In the genomic region with DNA sequence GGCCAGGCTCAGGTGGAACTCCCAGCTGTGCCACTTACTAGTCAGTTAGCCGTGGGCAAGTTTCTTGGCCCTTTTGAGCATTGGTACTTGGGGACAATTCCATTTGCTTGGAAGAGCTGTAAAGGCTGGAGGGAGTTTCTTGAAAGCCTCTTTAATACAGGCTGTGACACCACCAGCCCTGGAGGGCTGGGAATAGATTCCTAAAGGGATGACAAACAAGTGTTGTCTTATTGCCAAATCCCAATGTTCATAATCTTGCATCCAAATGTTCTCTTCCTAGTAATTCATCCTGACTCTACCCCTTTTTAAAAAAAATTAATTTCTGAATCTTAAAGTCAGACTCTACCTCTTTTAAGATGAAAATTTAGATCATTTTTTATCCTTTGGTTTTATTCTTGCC, we compare ENCODE assay signal across 15 cellular contexts. TPM values are rescaled to one million over a fixed set of nuclear protein-coding genes. Genes with fewer than 3 reads are reported as not detected.
DNase-seq lines count a peak whose midpoint lies in the region; ATAC-seq, FAIRE-seq and TF ChIP-seq lines count a peak whose summit lies in the region.
"Had no signal": no experiment of that assay in that cellular context is flagged by ENCODE, and none has a peak within 500 bp of the region (broad histone marks: within the 10 kb centered on the region; RNA-seq: fewer than 3 reads in every experiment).

No MANE protein-coding gene starts in this region.

- H3K9me3 Mint-ChIP-seq in activated naive CD8-positive, alpha-beta T cell treated with anti-CD3 and anti-CD28 coated beads, Interleukin-2, amount 50 U/mL, for 24 hours = no peaks in the 10 kb centered on the region
- H3K9me3 Mint-ChIP-seq: CD14-positive monocyte; CD8-positive, alpha-beta memory T cell had no signal

- H3K4me3 Mint-ChIP-seq in activated naive CD8-positive, alpha-beta T cell treated with anti-CD3 and anti-CD28 coated beads, Interleukin-2, amount 50 U/mL, for 24 hours = no peak overlapping the region
- H3K4me3 Mint-ChIP-seq: CD14-positive monocyte; CD8-positive, alpha-beta memory T cell had no signal

- no peak overlapping the region for H3K27ac Mint-ChIP-seq in activated naive CD8-positive, alpha-beta T cell treated with anti-CD3 and anti-CD28 coated beads, Interleukin-2, amount 50 U/mL, for 24 hours

- H3K9me3 ChIP-seq in GM23248 (ENCODE audit: low read depth) (no peaks in the 10 kb centered on the region), endothelial cell of umbilical vein (replicated peaks; ENCODE audit: control insufficient read depth, insufficient read depth, low read length) (no peaks in the 10 kb centered on the region), osteoblast (ENCODE audit: low read depth, low read length) (no peaks in the 10 kb centered on the region)
- H3K9me3 ChIP-seq: Caco-2 had no signal

- H2AFZ ChIP-seq in GM23248 (no peak overlapping the region), endothelial cell of umbilical vein (ENCODE audit: low read depth, low read length) (no peak overlapping the region), osteoblast (ENCODE audit: low read length) (no peak overlapping the region)

- peaks cover 48% of the 10 kb centered on the region for H3K36me3 Mint-ChIP-seq in activated naive CD8-positive, alpha-beta T cell treated with anti-CD3 and anti-CD28 coated beads, Interleukin-2, amount 50 U/mL, for 24 hours (ENCODE audit: low read depth)

- in situ Hi-C loops in GM23248 (cut with MboI) = no loop called here

- dilution Hi-C loops in endothelial cell of umbilical vein (cut with MboI; ENCODE audit: extremely low pct_ligation_motif_present, low sequenced_read_pairs) = no loop called here

- H3K27me3 Mint-ChIP-seq in activated naive CD8-positive, alpha-beta T cell treated with anti-CD3 and anti-CD28 coated beads, Interleukin-2, amount 50 U/mL, for 24 hours = no peaks in the 10 kb centered on the region
- H3K27me3 Mint-ChIP-seq: CD8-positive, alpha-beta memory T cell had no signal

- peaks cover 2% of the 10 kb centered on the region for H3K4me1 Mint-ChIP-seq in activated naive CD8-positive, alpha-beta T cell treated with anti-CD3 and anti-CD28 coated beads, Interleukin-2, amount 50 U/mL, for 24 hours
- H3K4me1 Mint-ChIP-seq: CD8-positive, alpha-beta memory T cell had no signal

- no peaks in the 10 kb centered on the region for H3K9me2 ChIP-seq in GM23248 (ENCODE audit: insufficient read depth)

- H3K79me2 ChIP-seq in GM23248 (ENCODE audit: insufficient read depth) = no peaks in the 10 kb centered on the region
- no peaks in the 10 kb centered on the region for H3K79me2 ChIP-seq in endothelial cell of umbilical vein (ENCODE audit: control insufficient read depth, insufficient read depth, low read length)
- no peaks in the 10 kb centered on the region for H3K79me2 ChIP-seq in osteoblast (ENCODE audit: insufficient read depth, low read length)

- H3K36me3 ChIP-seq in GM23248 (ENCODE audit: low read depth) (peaks cover 20% of the 10 kb centered on the region), endothelial cell of umbilical vein (ENCODE audit: control insufficient read depth in 2 of 2, extremely low read depth in 1 of 2, insufficient read depth in 2 of 2, low read length in 2 of 2) (peaks cover 18 to 51% of the 10 kb centered on the region in 2 experiments), osteoblast (ENCODE audit: insufficient read depth, low read length) (peaks cover 51% of the 10 kb centered on the region)

- FAIRE-seq in endothelial cell of umbilical vein (lab: Jason Lieb, UNC) = peak; percentile 67

- no peak overlapping the region for H3K9ac ChIP-seq in GM23248
- H3K9ac ChIP-seq in endothelial cell of umbilical vein (replicated peaks; ENCODE audit: extremely low read depth, insufficient read depth, low read length) = no peak overlapping the region

- no peaks in the 10 kb centered on the region for H3K27me3 ChIP-seq in GM23248 (replicated peaks; ENCODE audit: insufficient read depth)
- no peaks in the 10 kb centered on the region for H3K27me3 ChIP-seq in endothelial cell of umbilical vein (ENCODE audit: control insufficient read depth in 2 of 2, insufficient read depth in 2 of 2, low read length in 2 of 2)
- H3K27me3 ChIP-seq in osteoblast (ENCODE audit: insufficient read depth, low read length) = no peaks in the 10 kb centered on the region

- no peak for ATAC-seq in SK-N-SH treated with all-trans-retinoic acid at 6 μM for 48 hours
- no peak for ATAC-seq in activated naive CD8-positive, alpha-beta T cell treated with anti-CD3 and anti-CD28 coated beads, Interleukin-2, amount 50 U/mL, for 24 hours

- H3K9me1 ChIP-seq in endothelial cell of umbilical vein (replicated peaks; ENCODE audit: control insufficient read depth, extremely low read depth, insufficient read depth, low read length) = no peaks in the 10 kb centered on the region

- H3K4me1 ChIP-seq in GM23248 (ENCODE audit: insufficient read depth) (no peaks in the 10 kb centered on the region), endothelial cell of umbilical vein (ENCODE audit: control insufficient read depth, extremely low read depth, insufficient read depth, low read length) (no peaks in the 10 kb centered on the region), osteoblast (ENCODE audit: insufficient read depth, low read length) (no peaks in the 10 kb centered on the region)
- H3K4me1 ChIP-seq: Caco-2 had no signal

- no peak overlapping the region for H3K4me3 ChIP-seq in GM23248
- H3K4me3 ChIP-seq in endothelial cell of umbilical vein (replicated peaks in 1 of 3; ENCODE audit: insufficient read depth in 1 of 3, low read depth in 1 of 3, low read length in 3 of 3) = no peak overlapping the region
- no peak overlapping the region for H3K4me3 ChIP-seq in osteoblast (ENCODE audit: insufficient read depth, low read length)

- no TSS peak for BruUV-seq in endothelial cell of umbilical vein (replicated peaks; lab: Mats Ljungman, UMichigan)

- H4K20me1 ChIP-seq in GM23248 (ENCODE audit: insufficient read depth) (no peaks in the 10 kb centered on the region), endothelial cell of umbilical vein (replicated peaks; ENCODE audit: control insufficient read depth, extremely low read depth, insufficient read depth, low read length) (no peaks in the 10 kb centered on the region), osteoblast (ENCODE audit: insufficient read depth, low read length) (no peaks in the 10 kb centered on the region)

- POLR2A ChIA-PET in endothelial cell of umbilical vein (lab: Charles Lee) = no interaction called here

- 33 to 48% methylated on average over 1 of the region's 1 CpG for WGBS in GM23248 (ENCODE audit: low coverage in 1 of 2, low lambda C conversion rate in 2 of 2, missing lambda C conversion rate in 2 of 2), 2 experiments

- no peak for TF ChIP-seq CTCF in endothelial cell of umbilical vein (IDR thresholded peaks at IDR 0.05; ENCODE audit: extremely low read depth in 1 of 2, insufficient read depth in 1 of 2, low read depth in 1 of 2, low read length in 2 of 2)
- no peak for TF ChIP-seq CTCF in osteoblast (IDR thresholded peaks at IDR 0.05; ENCODE audit: extremely low read depth, low read depth, low read length)

- intact Hi-C loops in endothelial cell of umbilical vein (cut with micrococcal nuclease) = no loop called here

- no peak for TF ChIP-seq POLR2A in endothelial cell of umbilical vein (IDR thresholded peaks at IDR 0.05; ENCODE audit: low read depth, low read length)

- DNase-seq in AG08395 (ENCODE audit: low spot score) (peak; percentile 41), GM23248 (peak; percentile 41), endothelial cell of umbilical vein (ENCODE audit: low read depth, low spot score) (no peak), osteoblast (ENCODE audit: insufficient read length, low spot score, missing footprints) (peak; percentile 48), NCI-H82 (lab: John Stamatoyannopoulos, UW) (no peak)
- DNase-seq in activated naive CD8-positive, alpha-beta T cell treated with anti-CD3 and anti-CD28 coated beads, Interleukin-2, amount 50 U/mL, for 24 hours = no peak
- DNase-seq: ACHN; Caco-2; CD8-positive, alpha-beta memory T cell; DND-41; GDM1; H7 had no signal

- no peak overlapping the region for H3K4me2 ChIP-seq in GM23248 (ENCODE audit: unreplicated experiment)
- H3K4me2 ChIP-seq in endothelial cell of umbilical vein (ENCODE audit: insufficient read depth, low read length) = no peak overlapping the region
- H3K4me2 ChIP-seq in osteoblast (ENCODE audit: insufficient read depth, low read length) = no peak overlapping the region

- H3F3A ChIP-seq in GM23248 (ENCODE audit: insufficient read depth) = no peaks in the 10 kb centered on the region

- H3K27ac ChIP-seq in GM23248 (no peak overlapping the region), endothelial cell of umbilical vein (ENCODE audit: insufficient read depth, low read depth, low read length) (no peak overlapping the region), osteoblast (ENCODE audit: low read depth, low read length) (no peak overlapping the region)
- H3K27ac ChIP-seq: HL-60 had no signal

- CTCF ChIA-PET in endothelial cell of umbilical vein (lab: Charles Lee) = interaction anchor here (0.5 to 1.3 kb wide), 3 partner anchors 17 to 737 kb away, joined by 3 to 5 read pairs (median 4); no protein-coding TSS in a partner anchor

TF ChIP-seq in SK-N-SH treated with all-trans-retinoic acid at 6 μM for 48 hours, 23 proteins besides CTCF, POLR2A, EP300 and RAD21 (continues in another document):
- no peak for TF ChIP-seq ZNF8 (CRISPR knock-in tag; IDR thresholded peaks at IDR 0.05)

RNA-seq across cellular contexts. Expression of a gene that starts 14.6 kb away (rescaled TPM):
- 3.9 and 4.8 TPM in 2 replicates for total RNA-seq in GM23248 (2014; rRNA removed; shearing (Covaris generic))
- polyA plus RNA-seq in GM23248 (2016; fragmentation: Nextera tagmentation; extraction: Ambion mirVana) = 34.1 and 40.0 TPM in 2 replicates
- 41.2 and 49.1 TPM in 2 replicates for total RNA-seq in endothelial cell of umbilical vein
- 9.4 and 10.0 TPM in 2 replicates for polyA plus RNA-seq in endothelial cell of umbilical vein
- 12.0 and 12.4 TPM in 2 replicates for polyA plus RNA-seq in endothelial cell of umbilical vein (2011; cell fraction: cytosol; rRNA removed)
- polyA plus RNA-seq in endothelial cell of umbilical vein (2011; cell fraction: nucleus; rRNA removed) = 15.3 and 15.9 TPM in 2 replicates
- 27.3 and 47.1 TPM in 2 replicates for polyA plus RNA-seq in endothelial cell of umbilical vein (2012)
- 28.9 and 29.0 TPM in 2 replicates for polyA minus RNA-seq in endothelial cell of umbilical vein
- polyA minus RNA-seq in endothelial cell of umbilical vein (2011; cell fraction: cytosol; rRNA and poly(A)+ RNA removed) = 11.3 TPM
- 24.4 and 31.1 TPM in 2 replicates for polyA minus RNA-seq in endothelial cell of umbilical vein (2011; cell fraction: nucleus; rRNA and poly(A)+ RNA removed)
- total RNA-seq in osteoblast = 10.9 and 13.3 TPM in 2 replicates

RNA-seq across cellular contexts. Expression of a gene that starts 22.8 kb away (rescaled TPM):
- total RNA-seq in GM23248 (2014; rRNA removed; shearing (Covaris generic)) = 63.6 and 75.4 TPM in 2 replicates
- 60.7 and 62.6 TPM in 2 replicates for polyA plus RNA-seq in GM23248 (2016; fragmentation: Nextera tagmentation; extraction: Ambion mirVana)
- total RNA-seq in endothelial cell of umbilical vein = 73.7 and 94.8 TPM in 2 replicates
- 69.2 and 82.4 TPM in 2 replicates for polyA plus RNA-seq in endothelial cell of umbilical vein
- 97.5 and 104 TPM in 2 replicates for polyA plus RNA-seq in endothelial cell of umbilical vein (2011; cell fraction: cytosol; rRNA removed)
- 75.1 and 82.0 TPM in 2 replicates for polyA plus RNA-seq in endothelial cell of umbilical vein (2011; cell fraction: nucleus; rRNA removed)
- polyA plus RNA-seq in endothelial cell of umbilical vein (2012) = 63.2 and 82.8 TPM in 2 replicates
- polyA minus RNA-seq in endothelial cell of umbilical vein = 70.0 and 90.0 TPM in 2 replicates
- 13.0 TPM for polyA minus RNA-seq in endothelial cell of umbilical vein (2011; cell fraction: cytosol; rRNA and poly(A)+ RNA removed)
- polyA minus RNA-seq in endothelial cell of umbilical vein (2011; cell fraction: nucleus; rRNA and poly(A)+ RNA removed) = 41.0 and 42.3 TPM in 2 replicates
- 128 and 137 TPM in 2 replicates for total RNA-seq in osteoblast

Comparison
In these comparisons a context has a peak if more than half of its experiments do, and no peak if none do; other contexts are left out.
1. DNase-seq: peak in AG08395 (single experiment), GM23248 (single experiment) and osteoblast (single experiment); none in endothelial cell of umbilical vein (single experiment), NCI-H82 (single experiment) and activated naive CD8-positive, alpha-beta T cell treated with anti-CD3 and anti-CD28 coated beads, Interleukin-2, amount 50 U/mL, for 24 hours (single experiment).